In the genomic region with DNA sequence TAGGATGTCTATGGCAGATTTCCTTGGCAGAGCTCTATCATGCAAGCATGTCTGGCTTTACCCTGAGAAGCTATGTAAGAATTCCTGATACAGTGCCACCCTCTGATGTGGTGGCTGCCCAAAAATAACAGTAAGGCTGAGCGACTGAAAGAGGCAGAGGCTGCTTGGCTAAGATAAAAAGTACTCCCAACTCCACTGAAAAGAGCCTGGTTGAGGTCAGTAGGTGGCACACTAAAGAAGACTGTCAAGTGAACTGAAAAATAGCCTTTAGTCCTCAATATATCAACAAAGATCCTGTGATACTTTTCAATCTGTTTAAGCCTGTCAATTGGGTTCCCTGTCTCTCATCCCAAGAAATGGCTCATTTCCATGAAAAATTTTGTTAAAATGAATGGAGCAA, we compare ENCODE assay signal across 21 cellular contexts. TPM values are rescaled to one million over a fixed set of nuclear protein-coding genes. Genes with fewer than 3 reads are reported as not detected.
A peak's percentile ranks its signal among the peaks of the same experiment; 100 is the strongest.
DNase-seq lines count a peak whose midpoint lies in the region; ATAC-seq, FAIRE-seq and TF ChIP-seq lines count a peak whose summit lies in the region.
"Had no signal": no experiment of that assay in that cellular context is flagged by ENCODE, and none has a peak within 500 bp of the region (broad histone marks: within the 10 kb centered on the region; RNA-seq: fewer than 3 reads in every experiment).

No MANE protein-coding gene starts in this region.

- H3K36me3 ChIP-seq in H1 (ENCODE audit: control insufficient read depth in 2 of 4, insufficient read depth in 4 of 4, low read length in 3 of 4), result no peaks in the 10 kb centered on the region
- H3K36me3 ChIP-seq in breast epithelium, result no peaks in the 10 kb centered on the region
- H3K36me3 ChIP-seq in HAP-1 (replicated peaks), result no peaks in the 10 kb centered on the region
- H3K36me3 ChIP-seq: lower lobe of right lung, pancreas, right lobe of liver, upper lobe of right lung had no signal

- POLR2A ChIA-PET in H1 (lab: Charles Lee; ENCODE audit: partially characterized antibody), result no interaction called here

- H3K79me1 ChIP-seq in H1 (ENCODE audit: low read depth, low read length), result no peaks in the 10 kb centered on the region

- H3K14ac ChIP-seq in H1 (ENCODE audit: insufficient read length), result no peak overlapping the region

- H3K4me1 ChIP-seq in H1 (replicated peaks in 1 of 4; ENCODE audit: control insufficient read depth in 3 of 4, insufficient read depth in 4 of 4, low read length in 3 of 4), result peaks cover 0 to 3% (median 0%) of the 10 kb centered on the region in 4 experiments; a peak in 1 of 7 replicates
- no peaks in the 10 kb centered on the region for H3K4me1 ChIP-seq in breast epithelium
- H3K4me1 ChIP-seq in HAP-1, result no peaks in the 10 kb centered on the region
- H3K4me1 ChIP-seq: pancreas, right lobe of liver had no signal

- TF ChIP-seq CTCF in H1 (IDR thresholded peaks at IDR 0.05; ENCODE audit: control extremely low read depth in 1 of 3, insufficient read depth in 1 of 3, low read depth in 1 of 3, low read length in 3 of 3), result no peak
- no peak for TF ChIP-seq CTCF in breast epithelium (IDR thresholded peaks at IDR 0.05)

- no peak for TF ChIP-seq EP300 in H1 (IDR thresholded peaks at IDR 0.05; ENCODE audit: borderline replicate concordance in 1 of 2, low read depth in 2 of 2, low read length in 2 of 2)

- no peak for FAIRE-seq in H1 (lab: Jason Lieb, UNC)
- FAIRE-seq: A204.1, GM12878, islet of Langerhans, pancreas, TTC549 had no signal

- H3K79me2 ChIP-seq in H1 (ENCODE audit: control insufficient read depth in 1 of 2, insufficient read depth in 2 of 2, low read length in 2 of 2), result no peaks in the 10 kb centered on the region

- H3K18ac ChIP-seq in H1 (ENCODE audit: extremely low read depth, low read length), result no peak overlapping the region

- peaks cover 78% of the 10 kb centered on the region for H3K36me3 Mint-ChIP-seq in activated T-cell treated with anti-CD3 and anti-CD28 coated beads, Interleukin-2, amount 50 U/mL, for 24 hours (ENCODE audit: low read depth)
- H3K36me3 Mint-ChIP-seq in stimulated activated naive B cell treated with anti-CD40 and anti-IgM and Interleukin-4, amounts not matched to agents 10 μg/mL and 1 μg/mL and 100 μg/mL, for 72 hours, result peaks cover 53 to 79% of the 10 kb centered on the region in 2 donors

- no peak overlapping the region for H2BK5ac ChIP-seq in H1 (ENCODE audit: low read depth, low read length)

- no peak for DNase-seq in activated T-cell treated with anti-CD3 and anti-CD28 coated beads, Interleukin-2, amount 50 U/mL, for 24 hours
- DNase-seq in activated T-cell treated with anti-CD3 and anti-CD28 coated beads for 4 hours (no peak), OCI-M1 (lab: John Stamatoyannopoulos, UW) (peak; percentile 7), H1 (ENCODE audit: low read depth in 1 of 2, low spot score in 2 of 2) (no peak), breast epithelium (ENCODE audit: low spot score in 2 of 2) (no peak), HAP-1 (ENCODE audit: low spot score in 2 of 2) (no peak)
- no peak for DNase-seq in stimulated activated naive B cell treated with anti-CD40 and anti-IgM and Interleukin-4, amounts not matched to agents 10 μg/mL and 1 μg/mL and 100 μg/mL, for 72 hours
- DNase-seq: activated CD4-positive, alpha-beta T cell treated with anti-CD3 and anti-CD28 coated beads, Interleukin-2, amount 10 ng/mL, durations not matched to agents 24 days and 14 days; GF-D8; lower lobe of right lung; NCI-H187 treated with DMSO at 0.1 percent for 48 hours; NK-92 treated with Interleukin-12 subunit alpha and Interleukin-12 subunit beta, amount 100 ng/mL, for 24 hours; pancreas; right lobe of liver; upper lobe of right lung had no signal

- H2AFZ ChIP-seq in H1 (ENCODE audit: low read length), result 0 out of 2 replicates have a peak overlapping the region, but pooled peaks have one; percentile 8

- H3K27ac Mint-ChIP-seq in activated T-cell treated with anti-CD3 and anti-CD28 coated beads, Interleukin-2, amount 50 U/mL, for 24 hours, result peak overlapping the region; percentile 44
- peak overlapping the region; percentile 59 for H3K27ac Mint-ChIP-seq in stimulated activated naive B cell treated with anti-CD40 and anti-IgM and Interleukin-4, amounts not matched to agents 10 μg/mL and 1 μg/mL and 100 μg/mL, for 72 hours
- H3K27ac Mint-ChIP-seq: activated CD4-positive, alpha-beta T cell treated with anti-CD3 and anti-CD28 coated beads, Interleukin-2, amount 10 ng/mL, durations not matched to agents 24 days and 14 days had no signal

- no peak overlapping the region for H4K8ac ChIP-seq in H1 (ENCODE audit: extremely low read depth, insufficient read depth, low read length)

- no peak overlapping the region for H3K9ac ChIP-seq in H1 (replicated peaks in 1 of 4; ENCODE audit: extremely low read depth in 1 of 4, low read depth in 3 of 4, low read length in 3 of 4)

- TF ChIP-seq POLR2A in H1 (IDR thresholded peaks at IDR 0.05; ENCODE audit: control extremely low read depth in 1 of 2, low read depth in 2 of 2, low read length in 2 of 2) (no peak), breast epithelium (IDR thresholded peaks at IDR 0.05) (no peak)

- H4K20me1 ChIP-seq in H1 (replicated peaks in 1 of 2; ENCODE audit: control insufficient read depth in 1 of 2, insufficient read depth in 2 of 2, low read length in 2 of 2), result no peaks in the 10 kb centered on the region

- 76% methylated on average over 1 of the region's 1 CpG; no CpG with 5 or more reads in 1 of the 2 experiments for WGBS in H1 (ENCODE audit: extremely low coverage in 1 of 2, insufficient coverage in 1 of 2, insufficient read length in 1 of 2, insufficient replicate concordance in 2 of 2, low coverage in 1 of 2, low lambda C conversion rate in 2 of 2, missing lambda C conversion rate in 1 of 2), 2 experiments

- H3K4me3 Mint-ChIP-seq in activated T-cell treated with anti-CD3 and anti-CD28 coated beads, Interleukin-2, amount 50 U/mL, for 24 hours, result no peak overlapping the region
- H3K4me3 Mint-ChIP-seq in stimulated activated naive B cell treated with anti-CD40 and anti-IgM and Interleukin-4, amounts not matched to agents 10 μg/mL and 1 μg/mL and 100 μg/mL, for 72 hours, result no peak overlapping the region
- H3K4me3 Mint-ChIP-seq: activated CD4-positive, alpha-beta T cell treated with anti-CD3 and anti-CD28 coated beads, Interleukin-2, amount 10 ng/mL, durations not matched to agents 24 days and 14 days had no signal

- ATAC-seq in stimulated activated naive B cell treated with anti-CD40 and anti-IgM and Interleukin-4, amounts not matched to agents 10 μg/mL and 1 μg/mL and 100 μg/mL, for 72 hours (replicated peaks), result no peak
- ATAC-seq in GM19035 (IDR thresholded peaks at IDR 0.05; ENCODE audit: unreplicated experiment), result no peak
- ATAC-seq: GM12878, lower lobe of right lung, pancreas, right lobe of liver, upper lobe of right lung had no signal

- no peak overlapping the region for H2BK120ac ChIP-seq in H1 (replicated peaks; ENCODE audit: low read depth, low read length)

- H4K91ac ChIP-seq in H1 (replicated peaks; ENCODE audit: insufficient read length, low read length), result no peak overlapping the region

- H3K27ac ChIP-seq in H1 (ENCODE audit: low read depth, low read length), result no peak overlapping the region
- no peak overlapping the region for H3K27ac ChIP-seq in breast epithelium
- H3K27ac ChIP-seq: C4-2B, lower lobe of right lung, pancreas, right lobe of liver, upper lobe of right lung had no signal

- H3K4me3 ChIP-seq in H1 (ENCODE audit: extremely low read depth in 1 of 4, insufficient read depth in 2 of 4, low read depth in 3 of 4, low read length in 4 of 4), result no peak overlapping the region
- H3K4me3 ChIP-seq in breast epithelium, result no peak overlapping the region
- no peak overlapping the region for H3K4me3 ChIP-seq in HAP-1
- H3K4me3 ChIP-seq: GM12878, lower lobe of right lung, pancreas, right lobe of liver, upper lobe of right lung had no signal

- 0 out of 2 replicates have a peak overlapping the region, but pooled peaks have one; percentile 15 for H2BK20ac ChIP-seq in H1 (ENCODE audit: low read length)

- no peaks in the 10 kb centered on the region for H3K27me3 Mint-ChIP-seq in activated T-cell treated with anti-CD3 and anti-CD28 coated beads, Interleukin-2, amount 50 U/mL, for 24 hours
- H3K27me3 Mint-ChIP-seq in stimulated activated naive B cell treated with anti-CD40 and anti-IgM and Interleukin-4, amounts not matched to agents 10 μg/mL and 1 μg/mL and 100 μg/mL, for 72 hours, result no peaks in the 10 kb centered on the region
- H3K27me3 Mint-ChIP-seq: activated CD4-positive, alpha-beta T cell treated with anti-CD3 and anti-CD28 coated beads, Interleukin-2, amount 10 ng/mL, durations not matched to agents 24 days and 14 days had no signal

- H3K56ac ChIP-seq in H1 (replicated peaks; ENCODE audit: insufficient read length, low read depth, low read length), result no peak overlapping the region

- H2BK15ac ChIP-seq in H1 (ENCODE audit: low read length), result no peak overlapping the region

- no peak overlapping the region for H3K23ac ChIP-seq in H1 (ENCODE audit: insufficient read length)

- peaks cover 87% of the 10 kb centered on the region for H3K4me1 Mint-ChIP-seq in activated T-cell treated with anti-CD3 and anti-CD28 coated beads, Interleukin-2, amount 50 U/mL, for 24 hours (ENCODE audit: low read depth)
- peaks cover 56 to 85% of the 10 kb centered on the region in 2 donors for H3K4me1 Mint-ChIP-seq in stimulated activated naive B cell treated with anti-CD40 and anti-IgM and Interleukin-4, amounts not matched to agents 10 μg/mL and 1 μg/mL and 100 μg/mL, for 72 hours

- no peak overlapping the region; the same call in 1 of the 2 replicates for H2BK12ac ChIP-seq in H1 (ENCODE audit: low read depth, low read length)

- H3K27me3 ChIP-seq in H1 (replicated peaks in 1 of 4; ENCODE audit: control insufficient read depth in 3 of 4, extremely low read depth in 1 of 4, insufficient read depth in 3 of 4, low read length in 3 of 4), result no peaks in the 10 kb centered on the region
- H3K27me3 ChIP-seq in breast epithelium, result no peaks in the 10 kb centered on the region
- no peaks in the 10 kb centered on the region for H3K27me3 ChIP-seq in HAP-1 (ENCODE audit: low read depth)
- H3K27me3 ChIP-seq: pancreas, right lobe of liver, upper lobe of right lung had no signal

- no peak overlapping the region for H3K4ac ChIP-seq in H1 (replicated peaks; ENCODE audit: insufficient read length, low read depth, low read length)

- H3K9me3 ChIP-seq in H1 (ENCODE audit: insufficient read depth in 2 of 2, low read depth in 1 of 2, low read length in 1 of 2) (no peaks in the 10 kb centered on the region), breast epithelium (no peaks in the 10 kb centered on the region), HAP-1 (no peaks in the 10 kb centered on the region)
- H3K9me3 ChIP-seq: lower lobe of right lung, pancreas, right lobe of liver, upper lobe of right lung had no signal

- TF ChIP-seq RAD21 in H1 (IDR thresholded peaks at IDR 0.05 in 1 of 2, conservative IDR thresholded peaks at IDR 0.05 in 1 of 2; ENCODE audit: low read depth in 2 of 2, low read length in 2 of 2), result no peak

- no peak overlapping the region for H4K5ac ChIP-seq in H1 (ENCODE audit: insufficient read length, low read depth, low read length)

- H2AK5ac ChIP-seq in H1 (ENCODE audit: low read depth, low read length), result no peak overlapping the region

- no peak overlapping the region for H3K4me2 ChIP-seq in H1 (ENCODE audit: insufficient read depth in 1 of 2, low read depth in 2 of 2, low read length in 2 of 2)

- no peaks in the 10 kb centered on the region; the same call in 1 of the 2 replicates for H3K23me2 ChIP-seq in H1 (ENCODE audit: low read depth, low read length)

- in situ Hi-C loops in HAP-1 (cut with MboI; ENCODE audit: low sequenced_read_pairs), result no loop called here

- intact Hi-C loops in breast epithelium (cut with DNase I; ENCODE audit: low total_unique reads), result no loop called here

- CTCF ChIA-PET in H1 (lab: Charles Lee; ENCODE audit: partially characterized antibody), result interaction anchor here (0.5 to 1.4 kb wide), 4 partner anchors 12 to 1758 kb away, joined by 3 to 4 read pairs (median 3); no protein-coding TSS in a partner anchor

- no peaks in the 10 kb centered on the region for H3K9me3 Mint-ChIP-seq in activated T-cell treated with anti-CD3 and anti-CD28 coated beads, Interleukin-2, amount 50 U/mL, for 24 hours
- peaks cover 0 to 3% of the 10 kb centered on the region in 2 donors for H3K9me3 Mint-ChIP-seq in stimulated activated naive B cell treated with anti-CD40 and anti-IgM and Interleukin-4, amounts not matched to agents 10 μg/mL and 1 μg/mL and 100 μg/mL, for 72 hours
- H3K9me3 Mint-ChIP-seq: activated CD4-positive, alpha-beta T cell treated with anti-CD3 and anti-CD28 coated beads, Interleukin-2, amount 10 ng/mL, durations not matched to agents 24 days and 14 days had no signal

RNA-seq across cellular contexts. Expression of a gene that starts 31.7 kb away (rescaled TPM):
- not detected in 2 replicates for total RNA-seq in H1 (2021; fragmentation: NEBNext Ultra II Directional; extraction: Animal tissue kit (Norgen Biotek cat#: 25700))
- polyA plus RNA-seq in H1 (2011; rRNA removed), result not detected in 2 replicates
- polyA plus RNA-seq in H1 (2011; cell fraction: cytosol; rRNA removed), result not detected
- not detected for polyA plus RNA-seq in H1 (2011; cell fraction: nucleus; rRNA removed)
- not detected in 4 replicates for polyA plus RNA-seq in H1 (2012, experiment 1 of 2)
- not detected for polyA plus RNA-seq in H1 (2012, experiment 2 of 2)
- not detected for polyA plus RNA-seq in H1 (2013, experiment 1 of 2)
- polyA plus RNA-seq in H1 (2013, experiment 2 of 2), result not detected
- not detected in 2 replicates for polyA minus RNA-seq in H1 (2011; rRNA and poly(A)+ RNA removed)
- not detected for polyA minus RNA-seq in H1 (2011; cell fraction: cytosol; rRNA and poly(A)+ RNA removed)
- not detected for polyA minus RNA-seq in H1 (2011; cell fraction: nucleus; rRNA and poly(A)+ RNA removed)
- 1 to 10 TPM in 1 of 3 donors, under 1 TPM in 2; 0.80 to 1.5 (median 0.98) TPM for total RNA-seq in breast epithelium
- polyA plus RNA-seq: pancreas had no signal
